In genomic region chr6:5063617-5064016, GRCh38 we compare ENCODE assay signal across 28 cellular contexts. TPM values are rescaled to one million over a fixed set of nuclear protein-coding genes. Genes with fewer than 3 reads are reported as not detected.
"Had no signal": no experiment of that assay in that cellular context is flagged by ENCODE, and none has a peak within 500 bp of the region (broad histone marks: within the 10 kb centered on the region; RNA-seq: fewer than 3 reads in every experiment).

No MANE protein-coding gene starts in this region.

- H3K36me3 Mint-ChIP-seq: activated naive CD4-positive, alpha-beta T cell treated with anti-CD3 and anti-CD28 coated beads, Interleukin-2, amount 10 ng/mL, durations not matched to agents 7 days and 5 days; activated naive CD8-positive, alpha-beta T cell treated with anti-CD3 and anti-CD28 coated beads, Interleukin-2, amount 10 ng/mL, durations not matched to agents 7 days and 5 days had no signal

- H3K27me3 Mint-ChIP-seq: activated CD4-positive, alpha-beta T cell treated with anti-CD3 and anti-CD28 coated beads, Interleukin-2, amount 10 ng/mL, durations not matched to agents 7 days and 5 days; activated naive CD4-positive, alpha-beta T cell treated with anti-CD3 and anti-CD28 coated beads, Interleukin-2, amount 10 ng/mL, durations not matched to agents 7 days and 5 days; activated T-cell treated with anti-CD3 and anti-CD28 coated beads, Interleukin-2, amount 50 U/mL, for 24 hours; brain had no signal

- H3K27ac Mint-ChIP-seq: activated CD4-positive, alpha-beta memory T cell treated with anti-CD3 and anti-CD28 coated beads, Interleukin-2, amount 10 ng/mL, durations not matched to agents 7 days and 5 days; activated CD4-positive, alpha-beta T cell treated with anti-CD3 and anti-CD28 coated beads, Interleukin-2, amount 10 ng/mL, durations not matched to agents 7 days and 5 days; activated naive CD4-positive, alpha-beta T cell treated with anti-CD3 and anti-CD28 coated beads, Interleukin-2, amount 10 ng/mL, durations not matched to agents 7 days and 5 days; activated naive CD4-positive, alpha-beta T cell treated with anti-CD3 and anti-CD28 coated beads, Interleukin-2, amount 50 U/mL, for 72 hours; activated naive CD8-positive, alpha-beta T cell treated with anti-CD3 and anti-CD28 coated beads, Interleukin-2, amount 10 ng/mL, durations not matched to agents 7 days and 5 days; activated T-cell treated with anti-CD3 and anti-CD28 coated beads, Interleukin-2, amount 50 U/mL, for 24 hours; activated T-cell treated with anti-CD3 and anti-CD28 coated beads, Interleukin-2, amount 50 U/mL, for 72 hours; brain; WTC11 had no signal

- DNase-seq: activated CD4-positive, alpha-beta memory T cell treated with anti-CD3 and anti-CD28 coated beads, Interleukin-2, amount 10 ng/mL, durations not matched to agents 7 days and 5 days; activated CD4-positive, alpha-beta T cell treated with anti-CD3 and anti-CD28 coated beads for 1 hour; activated CD4-positive, alpha-beta T cell treated with anti-CD3 and anti-CD28 coated beads for 4 hours; activated CD4-positive, alpha-beta T cell treated with anti-CD3 and anti-CD28 coated beads, Interleukin-2, amount 10 ng/mL, durations not matched to agents 7 days and 5 days; activated CD4-positive, alpha-beta T cell treated with anti-CD3 and anti-CD28 coated beads, Interleukin-2, amount 50 U/mL, for 4 hours; activated CD8-positive, alpha-beta memory T cell treated with anti-CD3 and anti-CD28 coated beads, Interleukin-2, amount 50 U/mL, for 48 hours; activated gamma-delta T cell; activated naive CD4-positive, alpha-beta T cell; activated naive CD4-positive, alpha-beta T cell treated with anti-CD3 and anti-CD28 coated beads, Interleukin-2, amount 10 ng/mL, durations not matched to agents 7 days and 5 days; activated naive CD8-positive, alpha-beta T cell treated with anti-CD3 and anti-CD28 coated beads, Interleukin-2, amount 10 ng/mL, durations not matched to agents 7 days and 5 days; activated T-cell treated with anti-CD3 and anti-CD28 coated beads for 4 hours; activated T-cell treated with anti-CD3 and anti-CD28 coated beads, Interleukin-2, amount 50 U/mL, for 24 hours; activated T-cell treated with anti-CD3 and anti-CD28 coated beads, Interleukin-2, amount 50 U/mL, for 72 hours; central memory CD4-positive, alpha-beta T cell; cerebellar nuclear complex; colonic mucosa; effector CD8-positive, alpha-beta T cell; foreskin fibroblast; head of caudate nucleus; T-helper 2 cell had no signal

- H3K4me1 Mint-ChIP-seq: activated CD4-positive, alpha-beta memory T cell treated with anti-CD3 and anti-CD28 coated beads, Interleukin-2, amount 10 ng/mL, durations not matched to agents 7 days and 5 days; activated CD4-positive, alpha-beta T cell treated with anti-CD3 and anti-CD28 coated beads, Interleukin-2, amount 10 ng/mL, durations not matched to agents 7 days and 5 days; activated naive CD4-positive, alpha-beta T cell treated with anti-CD3 and anti-CD28 coated beads, Interleukin-2, amount 10 ng/mL, durations not matched to agents 7 days and 5 days; activated naive CD8-positive, alpha-beta T cell treated with anti-CD3 and anti-CD28 coated beads, Interleukin-2, amount 10 ng/mL, durations not matched to agents 7 days and 5 days; brain; WTC11 had no signal

- H3K9me3 ChIP-seq: breast epithelium, colonic mucosa had no signal

- H3K4me3 Mint-ChIP-seq: activated CD4-positive, alpha-beta memory T cell treated with anti-CD3 and anti-CD28 coated beads, Interleukin-2, amount 10 ng/mL, durations not matched to agents 7 days and 5 days; activated CD4-positive, alpha-beta T cell treated with anti-CD3 and anti-CD28 coated beads, Interleukin-2, amount 10 ng/mL, durations not matched to agents 7 days and 5 days; activated naive CD4-positive, alpha-beta T cell treated with anti-CD3 and anti-CD28 coated beads, Interleukin-2, amount 10 ng/mL, durations not matched to agents 7 days and 5 days; activated naive CD8-positive, alpha-beta T cell treated with anti-CD3 and anti-CD28 coated beads, Interleukin-2, amount 10 ng/mL, durations not matched to agents 7 days and 5 days; activated T-cell treated with anti-CD3 and anti-CD28 coated beads, Interleukin-2, amount 50 U/mL, for 24 hours; activated T-cell treated with anti-CD3 and anti-CD28 coated beads, Interleukin-2, amount 50 U/mL, for 72 hours; brain; WTC11 had no signal

- H3K4me3 ChIP-seq: ascending aorta, breast epithelium, cardiac muscle cell, colonic mucosa had no signal

- H3K4me1 ChIP-seq: ascending aorta, breast epithelium, colonic mucosa had no signal

- H3K9me3 Mint-ChIP-seq: activated CD4-positive, alpha-beta memory T cell treated with anti-CD3 and anti-CD28 coated beads, Interleukin-2, amount 10 ng/mL, durations not matched to agents 7 days and 5 days; activated CD4-positive, alpha-beta T cell treated with anti-CD3 and anti-CD28 coated beads, Interleukin-2, amount 10 ng/mL, durations not matched to agents 7 days and 5 days; activated naive CD8-positive, alpha-beta T cell treated with anti-CD3 and anti-CD28 coated beads, Interleukin-2, amount 10 ng/mL, durations not matched to agents 7 days and 5 days had no signal

- H3K27me3 ChIP-seq: ascending aorta, breast epithelium, cardiac muscle cell, colonic mucosa had no signal

- H3K27ac ChIP-seq: ascending aorta, breast epithelium, cardiac muscle cell, colonic mucosa, VCaP had no signal

- H3K36me3 ChIP-seq: ascending aorta, breast epithelium, cardiac muscle cell, colonic mucosa had no signal

RNA-seq across cellular contexts. Expression of gene PPP1R3G, which starts 21.5 kb away (rescaled TPM):
- total RNA-seq: T-helper 1 cell treated with Interleukin-12 subunit alpha and Interleukin-12 subunit beta and Interleukin-4 antibody, amounts not matched to agents 30 ng/mL and 1 ng/mL, for 36 hours had no signal

RNA-seq across cellular contexts. Expression of gene RPP40, which starts 59.8 kb away (rescaled TPM):
- total RNA-seq: ascending aorta had no signal
